33 cellular contexts compared by ENCODE assay signal in the genomic region with DNA sequence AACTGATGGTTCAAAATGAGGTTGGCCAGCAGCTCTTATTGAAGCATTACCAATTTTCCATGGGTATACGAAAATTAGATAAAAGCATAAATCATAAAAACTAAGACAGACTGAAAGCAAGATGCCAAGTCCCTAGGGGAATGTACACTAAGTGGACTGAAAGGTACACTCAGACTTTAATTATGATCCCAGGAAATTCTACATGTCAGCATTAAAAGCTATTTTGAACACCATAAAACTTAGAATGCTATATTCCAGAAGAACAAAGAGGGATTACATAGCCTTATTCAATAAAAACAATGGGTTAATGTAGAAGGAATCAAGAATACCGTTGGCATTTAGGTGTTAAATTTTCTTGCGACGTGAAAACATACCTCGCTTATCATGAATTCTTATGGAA.
"Had no signal": no experiment of that assay in that cellular context is flagged by ENCODE, and none has a peak within 500 bp of the region (broad histone marks: within the 10 kb centered on the region; RNA-seq: fewer than 3 reads in every experiment).

No MANE protein-coding gene starts in this region.

- FAIRE-seq: astrocyte, TTC549 had no signal

- ATAC-seq: activated CD8-positive, alpha-beta T cell treated with anti-CD3 and anti-CD28 coated beads for 36 hours; activated naive CD4-positive, alpha-beta T cell treated with anti-CD3 and anti-CD28 coated beads, Interleukin-2, amount 50 U/mL, for 72 hours; activated T-cell treated with anti-CD3 and anti-CD28 coated beads, Interleukin-2, amount 50 U/mL, for 4 hours; activated T-cell treated with anti-CD3 and anti-CD28 coated beads, Interleukin-2, amount 50 U/mL, for 72 hours; activated T-helper 17 cell treated with anti-CD3 and anti-CD28 coated beads, Interleukin-2, amount 50 U/mL, for 72 hours; body of pancreas had no signal

- DNase-seq: activated B cell treated with CpG ODN at 0.5 μM for 24 hours; activated CD4-positive, alpha-beta memory T cell treated with anti-CD3 and anti-CD28 coated beads for 36 hours; activated CD4-positive, alpha-beta T cell treated with anti-CD3 and anti-CD28 coated beads for 4 hours; activated CD4-positive, alpha-beta T cell treated with anti-CD3 and anti-CD28 coated beads, Interleukin-2, amount 10 ng/mL, durations not matched to agents 24 days and 14 days; activated CD4-positive, alpha-beta T cell treated with anti-CD3 and anti-CD28 coated beads, Interleukin-2, amount 50 U/mL, for 1 hour; activated CD4-positive, alpha-beta T cell treated with anti-CD3 and anti-CD28 coated beads, Interleukin-2, amount 50 U/mL, for 4 hours; activated CD4-positive, CD25-positive, alpha-beta regulatory T cell treated with anti-CD3 and anti-CD28 coated beads, Interleukin-2, amount 50 U/mL, for 72 hours; activated CD8-positive, alpha-beta memory T cell treated with anti-CD3 and anti-CD28 coated beads, Interleukin-2, amount 50 U/mL, for 4 hours; activated CD8-positive, alpha-beta T cell treated with anti-CD3 and anti-CD28 coated beads for 36 hours; activated effector memory CD4-positive, alpha-beta T cell treated with anti-CD3 and anti-CD28 coated beads, Interleukin-2, amount 50 U/mL, for 16 hours; activated gamma-delta T cell treated with Interleukin-2 at 50 U/mL for 16 hours; activated naive CD4-positive, alpha-beta T cell; activated naive CD4-positive, alpha-beta T cell treated with anti-CD3 and anti-CD28 coated beads for 36 hours; activated naive CD4-positive, alpha-beta T cell treated with anti-CD3 and anti-CD28 coated beads, Interleukin-2, amount 50 U/mL, for 16 hours; activated naive CD8-positive, alpha-beta T cell treated with anti-CD3 and anti-CD28 coated beads for 36 hours; activated T-cell treated with anti-CD3 and anti-CD28 coated beads for 4 hours; activated T-cell treated with anti-CD3 and anti-CD28 coated beads, Interleukin-2, amount 50 U/mL, for 1 hour; activated T-cell treated with anti-CD3 and anti-CD28 coated beads, Interleukin-2, amount 50 U/mL, for 4 hours; activated T-cell treated with anti-CD3 and anti-CD28 coated beads, Interleukin-2, amount 50 U/mL, for 72 hours; adrenal gland; amniotic stem cell; aorta; body of pancreas; brain microvascular endothelial cell; central memory CD4-positive, alpha-beta T cell; T-helper 2 cell; T-helper 9 cell had no signal

- H3K36me3 ChIP-seq: adrenal gland, brain microvascular endothelial cell, breast epithelium had no signal

- H3K27ac ChIP-seq: adrenal gland, body of pancreas, brain microvascular endothelial cell, breast epithelium, VCaP had no signal

- H3K9me3 ChIP-seq: adrenal gland, body of pancreas, breast epithelium had no signal

- H3K27me3 ChIP-seq: adrenal gland, body of pancreas, brain microvascular endothelial cell, breast epithelium had no signal

- H3K4me3 ChIP-seq: adrenal gland, body of pancreas, breast epithelium had no signal

- H3K4me1 ChIP-seq: adrenal gland, body of pancreas, breast epithelium had no signal
